In genomic region chr2:216621292-216621691, GRCh38 we compare ENCODE assay signal across 15 cellular contexts. TPM values are rescaled to one million over a fixed set of nuclear protein-coding genes. Genes with fewer than 3 reads are reported as not detected.
DNase-seq lines count a peak whose midpoint lies in the region; ATAC-seq and TF ChIP-seq lines count a peak whose summit lies in the region.
"Had no signal": no experiment of that assay in that cellular context is flagged by ENCODE, and none has a peak within 500 bp of the region (broad histone marks: within the 10 kb centered on the region; RNA-seq: fewer than 3 reads in every experiment).

No MANE protein-coding gene starts in this region.

- ATAC-seq in mucosa of descending colon, result peak; percentile 44
- ATAC-seq in GM19328 (IDR thresholded peaks at IDR 0.05; ENCODE audit: unreplicated experiment), result no peak
- ATAC-seq: psoas muscle had no signal

- in situ Hi-C loops in KBM-7 (cut with MboI; ENCODE audit: low pct_unique_long_range_greater_than_20kb, low sequenced_read_pairs), result no loop called here

- peaks cover 16% of the 10 kb centered on the region for H3F3A ChIP-seq in Loucy (ENCODE audit: low read depth)

- H3K27ac ChIP-seq in BLaER1 treated with 17β-estradiol and CSF1 and Interleukin-3, amounts not matched to agents 10 nM and 100 nM, result peak overlapping the region in 9 of 11 experiments; percentile 81 to 99 (median 95); a peak in 18 of 22 replicates
- H3K27ac ChIP-seq: psoas muscle had no signal

- no peaks in the 10 kb centered on the region for H3K9me2 ChIP-seq in Loucy (replicated peaks; ENCODE audit: low read depth, low read length)

- peak overlapping the region in 9 of 11 experiments; percentile 68 to 91 (median 85); a peak in 17 of 22 replicates for H3K9ac ChIP-seq in BLaER1 treated with 17β-estradiol and CSF1 and Interleukin-3, amounts not matched to agents 10 nM and 100 nM
- peak overlapping the region; percentile 79 for H3K9ac ChIP-seq in Loucy (ENCODE audit: low read depth, low read length, poor library complexity, severe bottlenecking)

- H3K4me3 ChIP-seq in BLaER1 treated with 17β-estradiol and CSF1 and Interleukin-3, amounts not matched to agents 10 nM and 100 nM, result peak overlapping the region in 1 of 10 experiments; percentile 2; a peak in 2 of 20 replicates
- H3K4me3 ChIP-seq in Loucy (ENCODE audit: low read length, poor library complexity, severe bottlenecking) (peak overlapping the region; percentile 22), mucosa of descending colon (no peak overlapping the region)
- H3K4me3 ChIP-seq: psoas muscle had no signal

- H2AFZ ChIP-seq in Loucy (ENCODE audit: low read length), result no peak overlapping the region

- no peak for TF ChIP-seq CTCF in Loucy (conservative IDR thresholded peaks at IDR 0.05; ENCODE audit: low read length)
- no peak for TF ChIP-seq CTCF in mucosa of descending colon (IDR thresholded peaks at IDR 0.05)

- no peaks in the 10 kb centered on the region for H4K20me1 ChIP-seq in BLaER1 treated with 17β-estradiol and CSF1 and Interleukin-3, amounts not matched to agents 10 nM and 100 nM
- no peaks in the 10 kb centered on the region for H4K20me1 ChIP-seq in Loucy (ENCODE audit: insufficient read depth, low read length, poor library complexity, severe bottlenecking)

- no peaks in the 10 kb centered on the region for H3K36me3 ChIP-seq in BLaER1 treated with 17β-estradiol and CSF1 and Interleukin-3, amounts not matched to agents 10 nM and 100 nM
- H3K36me3 ChIP-seq in Loucy (ENCODE audit: insufficient read depth, low read length) (no peaks in the 10 kb centered on the region), mucosa of descending colon (ENCODE audit: low read depth) (no peaks in the 10 kb centered on the region)

- no peaks in the 10 kb centered on the region for H3K27me3 ChIP-seq in BLaER1 treated with 17β-estradiol and CSF1 and Interleukin-3, amounts not matched to agents 10 nM and 100 nM
- H3K27me3 ChIP-seq in Loucy (ENCODE audit: insufficient read depth, low read length, poor library complexity, severe bottlenecking), result no peaks in the 10 kb centered on the region

- peak; percentile 93 for DNase-seq in NCI-H82 (lab: John Stamatoyannopoulos, UW)
- peak in 1 of 3 donors; percentile 26 for DNase-seq in mucosa of descending colon
- no peak for DNase-seq in GM19238 (ENCODE audit: insufficient read length, low spot score)
- no peak for DNase-seq in KBM-7
- no peak for DNase-seq in SKM-1 (lab: John Stamatoyannopoulos, UW; ENCODE audit: unreplicated experiment)
- DNase-seq: activated CD4-positive, alpha-beta T cell treated with anti-CD3 and anti-CD28 coated beads, Interleukin-2, amount 10 ng/mL, durations not matched to agents 24 days and 14 days; activated naive CD8-positive, alpha-beta T cell treated with anti-CD3 and anti-CD28 coated beads, Interleukin-2, amount 10 ng/mL, durations not matched to agents 7 days and 5 days; activated T-cell treated with anti-CD3 and anti-CD28 coated beads, Interleukin-2, amount 50 U/mL, for 24 hours; AML-193; NK-92 treated with Interleukin-12 subunit alpha and Interleukin-12 subunit beta, amount 100 ng/mL, for 24 hours; psoas muscle; T-helper 9 cell had no signal

- intact Hi-C loops in mucosa of descending colon (cut with DNase I, micrococcal nuclease), result no loop called here

- peak overlapping the region; percentile 52 to 95 (median 90) for H3K4me2 ChIP-seq in BLaER1 treated with 17β-estradiol and CSF1 and Interleukin-3, amounts not matched to agents 10 nM and 100 nM
- peak overlapping the region; percentile 79 for H3K4me2 ChIP-seq in Loucy (ENCODE audit: low read depth, low read length, poor library complexity, severe bottlenecking)

- peaks cover 0 to 13% (median 8%) of the 10 kb centered on the region in 11 experiments; a peak in 11 of 22 replicates for H3K9me3 ChIP-seq in BLaER1 treated with 17β-estradiol and CSF1 and Interleukin-3, amounts not matched to agents 10 nM and 100 nM (replicated peaks in 1 of 11)
- H3K9me3 ChIP-seq in Loucy (ENCODE audit: insufficient read depth, low read depth, low read length) (no peaks in the 10 kb centered on the region), mucosa of descending colon (no peaks in the 10 kb centered on the region)
- H3K9me3 ChIP-seq: psoas muscle had no signal

- peaks cover 59 to 89% (median 76%) of the 10 kb centered on the region in 10 experiments for H3K4me1 ChIP-seq in BLaER1 treated with 17β-estradiol and CSF1 and Interleukin-3, amounts not matched to agents 10 nM and 100 nM
- peaks cover 60% of the 10 kb centered on the region for H3K4me1 ChIP-seq in Loucy (ENCODE audit: insufficient read depth, low read length, poor library complexity, severe bottlenecking)
- no peaks in the 10 kb centered on the region for H3K4me1 ChIP-seq in mucosa of descending colon (ENCODE audit: low read depth)
- H3K4me1 ChIP-seq: psoas muscle had no signal

- no peaks in the 10 kb centered on the region; the same call in 1 of the 2 replicates for H3K79me2 ChIP-seq in Loucy (ENCODE audit: insufficient read depth, low read length)

RNA-seq across cellular contexts. Expression of gene IGFBP2, which starts 11.9 kb away (rescaled TPM):
- total RNA-seq in mucosa of descending colon, result 10 to 100 TPM; 26.7 to 62.1 (median 57.2) TPM
